12 cellular contexts compared by ENCODE assay signal in genomic region chr3:172125053-172125452, GRCh38.
DNase-seq lines count a peak whose midpoint lies in the region; ATAC-seq, FAIRE-seq and TF ChIP-seq lines count a peak whose summit lies in the region.
"Had no signal": no experiment of that assay in that cellular context is flagged by ENCODE, and none has a peak within 500 bp of the region (broad histone marks: within the 10 kb centered on the region; RNA-seq: fewer than 3 reads in every experiment).

No MANE protein-coding gene starts in this region.

- TF ChIP-seq CTCF in A549 (IDR thresholded peaks at IDR 0.05) (no peak), LNCaP clone FGC (IDR thresholded peaks at IDR 0.05; ENCODE audit: control insufficient read depth, extremely low read depth, insufficient read depth) (0 out of 2 replicates have a peak, but pooled peaks have one; percentile 24), esophagus muscularis mucosa (IDR thresholded peaks at IDR 0.05) (no peak), neutrophil (IDR thresholded peaks at IDR 0.05) (no peak)

- CTCF ChIA-PET in A549 (lab: Yijun Ruan, JAX) = no interaction called here

- POLR2A ChIA-PET in A549 (lab: Yijun Ruan, JAX) = no interaction called here

- H3K36me3 ChIP-seq in esophagus muscularis mucosa (peaks cover 0 to 13% (median 5%) of the 10 kb centered on the region in 4 donors), neutrophil (peaks cover 12% of the 10 kb centered on the region), SJCRH30 (peaks cover 44% of the 10 kb centered on the region)

- peak overlapping the region; percentile 68; the same call in 2 of the 3 replicates for H3K4me2 ChIP-seq in A549

- no peak for FAIRE-seq in A549 (lab: Jason Lieb, UNC)

- DNase-seq in A549 (ENCODE audit: low read depth in 1 of 2, low spot score in 1 of 2) = no peak
- DNase-seq in LNCaP clone FGC (ENCODE audit: low read depth) = no peak
- DNase-seq in esophagus muscularis mucosa (ENCODE audit: extremely low spot score) = no peak
- no peak for DNase-seq in activated CD4-positive, alpha-beta T cell treated with anti-CD3 and anti-CD28 coated beads, Interleukin-2, amount 50 U/mL, for 4 hours
- DNase-seq in amygdala (lab: John Stamatoyannopoulos, UW) = no peak
- DNase-seq in SJCRH30 = no peak
- DNase-seq: activated T-cell treated with anti-CD3 and anti-CD28 coated beads, Interleukin-2, amount 50 U/mL, for 48 hours; central memory CD4-positive, alpha-beta T cell; Karpas-422 had no signal

- WGBS in A549 (ENCODE audit: missing lambda C conversion rate) = 89% methylated on average over 6 of the region's 6 CpGs
- WGBS in esophagus muscularis mucosa = 81% methylated on average over 6 of the region's 6 CpGs

- TF ChIP-seq EP300 in A549 (IDR thresholded peaks at IDR 0.05) (no peak), esophagus muscularis mucosa (IDR thresholded peaks at IDR 0.05) (no peak)

- TF ChIP-seq RAD21 in A549 (conservative IDR thresholded peaks at IDR 0.05 in 1 of 2, IDR thresholded peaks at IDR 0.05 in 1 of 2) = peak in 1 of 2 experiments; percentile 13; a peak in 1 of 5 replicates

- H3K4me3 ChIP-seq in A549 (no peak overlapping the region), LNCaP clone FGC (ENCODE audit: low read depth, low read length) (no peak overlapping the region), esophagus muscularis mucosa (no peak overlapping the region), neutrophil (ENCODE audit: low read depth in 1 of 2, low read length in 1 of 2) (no peak overlapping the region), SJCRH30 (no peak overlapping the region)

- intact Hi-C loops in esophagus muscularis mucosa (cut with DNase I) = no loop called here

- ATAC-seq in A549 (peak in 1 of 2 experiments; percentile 6; a peak in 1 of 6 replicates), GM18870 (IDR thresholded peaks at IDR 0.05; ENCODE audit: unreplicated experiment) (no peak)
- ATAC-seq: left lobe of liver had no signal

- peak overlapping the region; percentile 87 to 98; a peak in 5 of 6 replicates for H3K27ac ChIP-seq in A549
- peak overlapping the region; percentile 74 to 83 (median 78) for H3K27ac ChIP-seq in esophagus muscularis mucosa (replicated peaks in 1 of 4)
- H3K27ac ChIP-seq in neutrophil = peak overlapping the region; percentile 95
- no peak overlapping the region for H3K27ac ChIP-seq in SJCRH30

- H3K4me1 ChIP-seq in A549 = peaks cover 61% of the 10 kb centered on the region
- H3K4me1 ChIP-seq in esophagus muscularis mucosa = peaks cover 62 to 80% (median 70%) of the 10 kb centered on the region in 4 donors
- H3K4me1 ChIP-seq in neutrophil (ENCODE audit: control insufficient read depth in 1 of 2, insufficient read depth in 1 of 2, low read depth in 1 of 2, low read length in 1 of 2) = peaks cover 51 to 57% of the 10 kb centered on the region in 2 experiments
- H3K4me1 ChIP-seq in SJCRH30 = no peaks in the 10 kb centered on the region

- no peak for TF ChIP-seq POLR2A in A549 (IDR thresholded peaks at IDR 0.05; ENCODE audit: low read length)
- no peak for TF ChIP-seq POLR2A in esophagus muscularis mucosa (IDR thresholded peaks at IDR 0.05; ENCODE audit: low read depth)

- H3K27me3 ChIP-seq in esophagus muscularis mucosa (no peaks in the 10 kb centered on the region), neutrophil (no peaks in the 10 kb centered on the region), SJCRH30 (no peaks in the 10 kb centered on the region)

- H3K9me3 ChIP-seq in A549 (no peaks in the 10 kb centered on the region), esophagus muscularis mucosa (no peaks in the 10 kb centered on the region), neutrophil (no peaks in the 10 kb centered on the region), SJCRH30 (replicated peaks) (no peaks in the 10 kb centered on the region)

TF ChIP-seq in A549, 52 proteins besides CTCF, POLR2A, EP300 and RAD21:
- TF ChIP-seq CHD4 (IDR thresholded peaks at IDR 0.05; ENCODE audit: borderline replicate concordance) (no peak), ZNF302 (CRISPR knock-in tag; IDR thresholded peaks at IDR 0.05) (no peak), RCOR1 (IDR thresholded peaks at IDR 0.05; ENCODE audit: low read depth, low read length) (no peak), PBX3 (IDR thresholded peaks at IDR 0.05) (no peak), HOXB13 (CRISPR knock-in tag; IDR thresholded peaks at IDR 0.05; ENCODE audit: low read depth) (no peak), ELK1 (IDR thresholded peaks at IDR 0.05; ENCODE audit: low read depth, low read length) (no peak), NR3C1 (IDR thresholded peaks at IDR 0.05) (no peak), CBX2 (IDR thresholded peaks at IDR 0.05; ENCODE audit: borderline replicate concordance, low read depth) (no peak), HDAC2 (IDR thresholded peaks at IDR 0.05) (no peak), BCL3 (IDR thresholded peaks at IDR 0.05) (no peak), EHMT2 (IDR thresholded peaks at IDR 0.05; ENCODE audit: low read depth) (no peak), FOSB (CRISPR knock-in tag; IDR thresholded peaks at IDR 0.05) (no peak), POLR2AphosphoS2 (conservative IDR thresholded peaks at IDR 0.05; ENCODE audit: low read length) (no peak), HOXA7 (CRISPR knock-in tag; IDR thresholded peaks at IDR 0.05) (no peak), HMGXB4 (CRISPR knock-in tag; IDR thresholded peaks at IDR 0.05; ENCODE audit: borderline replicate concordance) (no peak), MAX (IDR thresholded peaks at IDR 0.05) (no peak), RNF2 (IDR thresholded peaks at IDR 0.05; ENCODE audit: borderline replicate concordance, low read depth) (no peak), TP53 (CRISPR knock-in tag; IDR thresholded peaks at IDR 0.05) (no peak), ATOH8 (CRISPR knock-in tag; IDR thresholded peaks at IDR 0.05; ENCODE audit: low read depth) (no peak)
